7 cellular contexts compared by ENCODE assay signal in genomic region chr3:184582583-184582982, GRCh38.
DNase-seq lines count a peak whose midpoint lies in the region; TF ChIP-seq lines count a peak whose summit lies in the region.

No MANE protein-coding gene starts in this region.

- H3K27me3 ChIP-seq in layer of hippocampus (ENCODE audit: control insufficient read depth, insufficient read depth, low read length): no peaks in the 10 kb centered on the region

- peak overlapping the region; percentile 55 for H3K4me3 ChIP-seq in choroid plexus epithelial cell (ENCODE audit: low read depth, low read length)

- no peak for TF ChIP-seq CTCF in choroid plexus epithelial cell (conservative IDR thresholded peaks at IDR 0.05; ENCODE audit: low read depth, low read length)

- peak overlapping the region; percentile 62 for H3K27ac ChIP-seq in layer of hippocampus (ENCODE audit: low read depth, low read length)

- DNase-seq in NOMO-1 (lab: John Stamatoyannopoulos, UW; ENCODE audit: unreplicated experiment in 2 of 2): peak; percentile 37 to 45
- peak; percentile 61 for DNase-seq in choroid plexus epithelial cell (ENCODE audit: low read depth)
- DNase-seq in stromal cell of bone marrow (ENCODE audit: low read depth): peak; percentile 62
- DNase-seq in LoVo (ENCODE audit: low spot score): no peak
- no peak for DNase-seq in NCI-H524 (lab: John Stamatoyannopoulos, UW)
- DNase-seq in effector CD8-positive, alpha-beta T cell (lab: John Stamatoyannopoulos, UW): no peak

Comparison
In these comparisons a context has a peak if more than half of its experiments do, and no peak if none do; other contexts are left out.
1. DNase-seq: peak in NOMO-1 (2 of 2), choroid plexus epithelial cell (single experiment) and stromal cell of bone marrow (single experiment); none in LoVo (single experiment), NCI-H524 (0 of 2) and effector CD8-positive, alpha-beta T cell (single experiment).